8 cellular contexts compared by ENCODE assay signal in genomic region chr14:92729632-92730358, GRCh38. TPM values are rescaled to one million over a fixed set of nuclear protein-coding genes. Genes with fewer than 3 reads are reported as not detected.
A peak's percentile ranks its signal among the peaks of the same experiment; 100 is the strongest.
DNase-seq lines count a peak whose midpoint lies in the region; ATAC-seq and TF ChIP-seq lines count a peak whose summit lies in the region.

No MANE protein-coding gene starts in this region.

- ATAC-seq in GM21723 (IDR thresholded peaks at IDR 0.05; ENCODE audit: unreplicated experiment): peak; percentile 71
- ATAC-seq in left lung: no peak

- H3K27me3 ChIP-seq in left lung: no peaks in the 10 kb centered on the region

- H3K27ac ChIP-seq in left lung: no peak overlapping the region

- peaks cover 19 to 54% of the 10 kb centered on the region in 2 donors for H3K4me1 ChIP-seq in left lung

- H3K9me3 ChIP-seq in left lung: no peaks in the 10 kb centered on the region

- DNase-seq in GM03348 (ENCODE audit: low spot score) (peak; percentile 59), M059J (ENCODE audit: low read depth) (peak; percentile 85), fibroblast of mammary gland (ENCODE audit: low read depth) (peak; percentile 94), cerebellum (ENCODE audit: low spot score) (no peak), D341Med (ENCODE audit: low spot score) (no peak), left lung (no peak), NCI-H2227 (lab: John Stamatoyannopoulos, UW; ENCODE audit: unreplicated experiment) (no peak)

- intact Hi-C loops in left lung (cut with DNase I): no loop called here

- no peak overlapping the region for H3K4me3 ChIP-seq in fibroblast of mammary gland (ENCODE audit: control insufficient read depth, low read depth, low read length)
- no peak overlapping the region for H3K4me3 ChIP-seq in left lung

- H3K36me3 ChIP-seq in left lung: peaks cover 0 to 28% of the 10 kb centered on the region in 2 donors

- no peak for TF ChIP-seq CTCF in fibroblast of mammary gland (conservative IDR thresholded peaks at IDR 0.05; ENCODE audit: control insufficient read depth, insufficient read depth, low read depth, low read length)
- no peak for TF ChIP-seq CTCF in left lung (IDR thresholded peaks at IDR 0.05)

RNA-seq across cellular contexts. Expression of gene LGMN, which starts 18.6 kb away (rescaled TPM):
- total RNA-seq in M059J (2014; rRNA removed; shearing (Covaris generic)): 56.7 and 62.0 TPM in 2 replicates
- total RNA-seq in cerebellum (24.5 TPM), left lung (100 to 1,000 TPM; 247 to 251 TPM)

Comparison
In these comparisons a context has a peak if more than half of its experiments do, and no peak if none do; other contexts are left out.
1. DNase-seq: peak in GM03348 (single experiment), M059J (single experiment) and fibroblast of mammary gland (single experiment); none in cerebellum (single experiment), D341Med (single experiment), left lung (0 of 2) and NCI-H2227 (single experiment).